11 cellular contexts compared by ENCODE assay signal in the genomic region with DNA sequence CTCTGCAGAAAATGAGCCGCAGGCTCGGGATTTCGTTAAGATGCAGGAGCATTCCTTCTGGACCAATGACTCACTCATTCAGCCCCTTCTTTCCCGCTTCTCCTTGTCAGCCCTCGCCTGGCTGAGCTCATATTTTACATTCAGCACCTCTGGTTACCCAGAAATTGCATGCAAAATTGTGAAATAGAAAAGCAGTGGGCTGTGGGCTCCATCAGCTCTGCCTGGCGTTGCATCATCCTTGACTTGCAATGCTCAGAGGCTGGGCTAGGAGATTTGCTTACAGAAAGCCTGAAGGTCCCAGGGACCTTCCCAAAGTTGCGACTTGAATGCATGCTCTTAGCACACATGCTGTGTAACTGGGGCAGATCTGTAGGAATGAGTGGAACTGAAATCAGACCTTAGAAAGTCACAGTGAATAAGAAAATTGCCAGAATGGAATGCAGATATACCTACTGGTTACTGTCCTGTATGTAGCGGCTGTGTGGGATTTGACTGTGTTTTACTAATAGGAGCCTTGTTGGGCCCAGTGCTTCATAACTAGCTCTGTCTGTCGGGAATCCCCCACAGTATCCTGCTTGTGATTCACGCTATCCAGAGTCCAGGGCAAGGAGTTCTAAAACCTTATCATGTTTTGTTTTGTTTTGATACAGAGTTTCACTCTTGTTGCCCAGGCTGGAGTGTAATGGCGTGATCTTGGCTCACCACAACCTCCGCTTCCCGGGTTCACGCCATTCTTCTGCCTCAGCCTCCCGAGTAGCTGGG.
A peak's percentile ranks its signal among the peaks of the same experiment; 100 is the strongest.
DNase-seq lines count a peak whose midpoint lies in the region; ATAC-seq, FAIRE-seq and TF ChIP-seq lines count a peak whose summit lies in the region.
"Had no signal": no experiment of that assay in that cellular context is flagged by ENCODE, and none has a peak within 500 bp of the region (broad histone marks: within the 10 kb centered on the region; RNA-seq: fewer than 3 reads in every experiment).

No MANE protein-coding gene starts in this region.

- H3K36me3 ChIP-seq in small intestine (ENCODE audit: control insufficient read depth in 2 of 2, insufficient read depth in 2 of 2, low read length in 2 of 2) = no peaks in the 10 kb centered on the region

- no peaks in the 10 kb centered on the region for H3K9me3 Mint-ChIP-seq in activated CD8-positive, alpha-beta memory T cell treated with anti-CD3 and anti-CD28 coated beads, Interleukin-2, amount 10 ng/mL, durations not matched to agents 7 days and 5 days (ENCODE audit: low read depth)
- H3K9me3 Mint-ChIP-seq: natural killer cell treated with Interleukin-12 subunit alpha and Interleukin-12 subunit beta and Interleukin-15 and Interleukin-18, amount 100 ng/mL, for 72 hours had no signal

- H3K27me3 ChIP-seq in small intestine (ENCODE audit: control insufficient read depth in 2 of 2, insufficient read depth in 2 of 2, low read length in 2 of 2) = no peaks in the 10 kb centered on the region

- intact Hi-C loops in posterior vena cava (cut with DNase I) = no loop called here

- CTCF ChIA-PET in activated CD8-positive, alpha-beta memory T cell treated with anti-CD3 and anti-CD28 coated beads, Interleukin-2, amount 10 ng/mL, durations not matched to agents 7 days and 5 days (lab: Charles Lee) = no interaction called here

- no peaks in the 10 kb centered on the region for H3K9me3 ChIP-seq in small intestine (ENCODE audit: control insufficient read depth, low read depth)

- H3K27ac ChIP-seq in small intestine (ENCODE audit: low read depth in 1 of 2, low read length in 1 of 2) = no peak overlapping the region

- DNase-seq in OCI-M1 (lab: John Stamatoyannopoulos, UW) = peak; percentile 63
- peak; percentile 93 for DNase-seq in fibroblast of the conjunctiva (ENCODE audit: low read depth)
- peak; percentile 62 for DNase-seq in retinal pigment epithelial cell (ENCODE audit: low read depth)
- no peak for DNase-seq in DMS53 treated with DMSO at 0.1 percent for 48 hours (lab: John Stamatoyannopoulos, UW; ENCODE audit: unreplicated experiment)
- DNase-seq in posterior vena cava (ENCODE audit: low spot score) = no peak
- no peak for DNase-seq in small intestine
- no peak for DNase-seq in activated CD8-positive, alpha-beta memory T cell treated with anti-CD3 and anti-CD28 coated beads, Interleukin-2, amount 10 ng/mL, durations not matched to agents 7 days and 5 days
- DNase-seq: H7, T-helper 1 cell had no signal

- FAIRE-seq in small intestine (lab: Jason Lieb, UNC) = no peak

- 73 to 84% (median 77%) methylated on average over 14 to 15 of the region's 15 CpGs for WGBS in small intestine, 3 donors

- TF ChIP-seq CTCF in retinal pigment epithelial cell (conservative IDR thresholded peaks at IDR 0.05; ENCODE audit: low read depth, low read length) = no peak

- no peak overlapping the region for H3K27ac Mint-ChIP-seq in activated CD8-positive, alpha-beta memory T cell treated with anti-CD3 and anti-CD28 coated beads, Interleukin-2, amount 10 ng/mL, durations not matched to agents 7 days and 5 days
- H3K27ac Mint-ChIP-seq: natural killer cell treated with Interleukin-12 subunit alpha and Interleukin-12 subunit beta and Interleukin-15 and Interleukin-18, amount 100 ng/mL, for 72 hours had no signal

- H3K4me3 Mint-ChIP-seq in activated CD8-positive, alpha-beta memory T cell treated with anti-CD3 and anti-CD28 coated beads, Interleukin-2, amount 10 ng/mL, durations not matched to agents 7 days and 5 days = no peak overlapping the region
- H3K4me3 Mint-ChIP-seq: natural killer cell treated with Interleukin-12 subunit alpha and Interleukin-12 subunit beta and Interleukin-15 and Interleukin-18, amount 100 ng/mL, for 72 hours had no signal

- no peaks in the 10 kb centered on the region for H3K36me3 Mint-ChIP-seq in activated CD8-positive, alpha-beta memory T cell treated with anti-CD3 and anti-CD28 coated beads, Interleukin-2, amount 10 ng/mL, durations not matched to agents 7 days and 5 days
- H3K36me3 Mint-ChIP-seq: natural killer cell treated with Interleukin-12 subunit alpha and Interleukin-12 subunit beta and Interleukin-15 and Interleukin-18, amount 100 ng/mL, for 72 hours had no signal

- H3K27me3 Mint-ChIP-seq in activated CD8-positive, alpha-beta memory T cell treated with anti-CD3 and anti-CD28 coated beads, Interleukin-2, amount 10 ng/mL, durations not matched to agents 7 days and 5 days = no peaks in the 10 kb centered on the region

- no peaks in the 10 kb centered on the region for H3K4me1 Mint-ChIP-seq in activated CD8-positive, alpha-beta memory T cell treated with anti-CD3 and anti-CD28 coated beads, Interleukin-2, amount 10 ng/mL, durations not matched to agents 7 days and 5 days

- H3K4me3 ChIP-seq in retinal pigment epithelial cell (ENCODE audit: low read length) = no peak overlapping the region
- no peak overlapping the region for H3K4me3 ChIP-seq in small intestine (ENCODE audit: low read depth in 1 of 2, low read length in 2 of 2)

- peak; percentile 63 for ATAC-seq in GM21529 (IDR thresholded peaks at IDR 0.05; ENCODE audit: unreplicated experiment)
- no peak for ATAC-seq in activated CD8-positive, alpha-beta memory T cell treated with anti-CD3 and anti-CD28 coated beads, Interleukin-2, amount 10 ng/mL, durations not matched to agents 7 days and 5 days

- no peaks in the 10 kb centered on the region for H3K4me1 ChIP-seq in small intestine (ENCODE audit: control insufficient read depth in 2 of 2, insufficient read depth in 1 of 2, low read depth in 1 of 2, low read length in 1 of 2)

Comparison
In these comparisons a context has a peak if more than half of its experiments do, and no peak if none do; other contexts are left out.
1. DNase-seq: peak in OCI-M1 (single experiment), fibroblast of the conjunctiva (single experiment) and retinal pigment epithelial cell (single experiment); none in DMS53 treated with DMSO at 0.1 percent for 48 hours (single experiment), posterior vena cava (single experiment), small intestine (single experiment) and activated CD8-positive, alpha-beta memory T cell treated with anti-CD3 and anti-CD28 coated beads, Interleukin-2, amount 10 ng/mL, durations not matched to agents 7 days and 5 days (single experiment).